6 cellular contexts compared by ENCODE assay signal in genomic region chr2:1679488-1680039, GRCh38.
DNase-seq lines count a peak whose midpoint lies in the region; ATAC-seq, FAIRE-seq and TF ChIP-seq lines count a peak whose summit lies in the region.
"Not testable (repeated sequence)": the region's sequence is repeated elsewhere in the genome, so short reads cannot be mapped to it uniquely, and the experiment has no call there.

No MANE protein-coding gene starts in this region.

- not testable (repeated sequence) for H3K4ac ChIP-seq in mesenchymal stem cell (ENCODE audit: low read depth in 1 of 2, low read length in 2 of 2)

- H2BK120ac ChIP-seq in mesenchymal stem cell (ENCODE audit: low read depth, low read length) = not testable (repeated sequence)

- WGBS in mesenchymal stem cell = 92% methylated on average over 11 of the region's 11 CpGs
- 84 to 85% methylated on average over 11 of the region's 11 CpGs for WGBS in pancreas, 2 donors

- H3K27ac Mint-ChIP-seq in astrocyte (ENCODE audit: unreplicated experiment) = not testable (repeated sequence)

- H3K9me3 Mint-ChIP-seq in astrocyte (ENCODE audit: unreplicated experiment) = not testable (repeated sequence)

- CTCF ChIA-PET in endothelial cell of umbilical vein (lab: Charles Lee) = not testable (repeated sequence)

- peaks cover 55% of the 10 kb centered on the region for H3K36me3 ChIP-seq in astrocyte (ENCODE audit: insufficient read depth, low read length)
- peaks cover 7 to 32% of the 10 kb centered on the region in 2 experiments for H3K36me3 ChIP-seq in endothelial cell of umbilical vein (ENCODE audit: control insufficient read depth in 2 of 2, extremely low read depth in 1 of 2, insufficient read depth in 2 of 2, low read length in 2 of 2)
- peaks cover 65% of the 10 kb centered on the region for H3K36me3 ChIP-seq in right atrium auricular region
- H3K36me3 ChIP-seq in mesenchymal stem cell (ENCODE audit: control insufficient read depth in 1 of 2, insufficient read depth in 2 of 2, low read depth in 1 of 2, low read length in 2 of 2) = peaks cover 70 to 71% of the 10 kb centered on the region in 2 experiments
- H3K36me3 ChIP-seq in pancreas = not testable (repeated sequence)

- not testable (repeated sequence) for DNase-seq in HTR-8/SVneo (ENCODE audit: insufficient read length, low spot score); astrocyte (ENCODE audit: low read depth); endothelial cell of umbilical vein (ENCODE audit: low read depth, low spot score); mesenchymal stem cell; pancreas
- DNase-seq in right atrium auricular region (ENCODE audit: low spot score) = peak; percentile 23

- not testable (repeated sequence) for H3K18ac ChIP-seq in mesenchymal stem cell (ENCODE audit: low read depth in 1 of 2, low read length in 2 of 2)

- not testable (repeated sequence) for H3K27me3 Mint-ChIP-seq in astrocyte (ENCODE audit: low read depth, unreplicated experiment)

- POLR2A ChIA-PET in endothelial cell of umbilical vein (lab: Charles Lee) = not testable (repeated sequence)

- H3K9me1 ChIP-seq in endothelial cell of umbilical vein (replicated peaks; ENCODE audit: control insufficient read depth, extremely low read depth, insufficient read depth, low read length) = not testable (repeated sequence)

- not testable (repeated sequence) for H3K4me2 ChIP-seq in astrocyte (ENCODE audit: low read length); endothelial cell of umbilical vein (ENCODE audit: insufficient read depth, low read length); mesenchymal stem cell (ENCODE audit: low read length, poor library complexity, severe bottlenecking)

- not testable (repeated sequence) for H2BK15ac ChIP-seq in mesenchymal stem cell (ENCODE audit: low read depth, poor library complexity, severe bottlenecking)

- peaks cover 12% of the 10 kb centered on the region for H3K79me2 ChIP-seq in astrocyte (ENCODE audit: insufficient read depth, low read length)
- H3K79me2 ChIP-seq in endothelial cell of umbilical vein (ENCODE audit: control insufficient read depth, insufficient read depth, low read length) = not testable (repeated sequence)

- H2AFZ ChIP-seq in astrocyte (ENCODE audit: low read depth, low read length); endothelial cell of umbilical vein (ENCODE audit: low read depth, low read length); mesenchymal stem cell (ENCODE audit: low read depth, low read length): not testable (repeated sequence)

- H4K8ac ChIP-seq in mesenchymal stem cell (ENCODE audit: low read length) = peak overlapping the region; percentile 74

- intact Hi-C loops in endothelial cell of umbilical vein (cut with micrococcal nuclease); pancreas (cut with DNase I): not testable (repeated sequence)

- not testable (repeated sequence) for H4K20me1 ChIP-seq in astrocyte (ENCODE audit: insufficient read depth, low read length); endothelial cell of umbilical vein (replicated peaks; ENCODE audit: control insufficient read depth, extremely low read depth, insufficient read depth, low read length)

- H3K79me1 ChIP-seq in mesenchymal stem cell (replicated peaks; ENCODE audit: low read length, poor library complexity, severe bottlenecking) = peaks cover 25% of the 10 kb centered on the region

- not testable (repeated sequence) for H3K4me1 Mint-ChIP-seq in astrocyte (ENCODE audit: low read depth, unreplicated experiment)

- peak; percentile 100 for FAIRE-seq in HTR-8/SVneo (lab: Jason Lieb, UNC)
- peak; percentile 89 for FAIRE-seq in astrocyte (lab: Jason Lieb, UNC)
- peak; percentile 80 for FAIRE-seq in endothelial cell of umbilical vein (lab: Jason Lieb, UNC)
- FAIRE-seq in pancreas (lab: Jason Lieb, UNC) = peak; percentile 43

- peak overlapping the region; percentile 78 for H4K91ac ChIP-seq in mesenchymal stem cell (ENCODE audit: low read length)

- not testable (repeated sequence) for H3K27me3 ChIP-seq in astrocyte (ENCODE audit: insufficient read depth, low read length); endothelial cell of umbilical vein (ENCODE audit: control insufficient read depth in 2 of 2, insufficient read depth in 2 of 2, low read length in 2 of 2); right atrium auricular region; mesenchymal stem cell (ENCODE audit: control insufficient read depth in 1 of 2, insufficient read depth in 1 of 2, low read length in 2 of 2); pancreas

- H3K36me3 Mint-ChIP-seq in astrocyte (ENCODE audit: low read depth, unreplicated experiment) = peaks cover 17% of the 10 kb centered on the region

- H3K4me1 ChIP-seq in astrocyte (ENCODE audit: insufficient read depth, low read length) = peaks cover 17% of the 10 kb centered on the region
- not testable (repeated sequence) for H3K4me1 ChIP-seq in endothelial cell of umbilical vein (ENCODE audit: control insufficient read depth, extremely low read depth, insufficient read depth, low read length); right atrium auricular region; pancreas
- peaks cover 20% of the 10 kb centered on the region for H3K4me1 ChIP-seq in mesenchymal stem cell (ENCODE audit: control insufficient read depth, insufficient read depth, low read depth, low read length)

- not testable (repeated sequence) for BruUV-seq in endothelial cell of umbilical vein (replicated peaks; lab: Mats Ljungman, UMichigan)

- H2BK12ac ChIP-seq in mesenchymal stem cell (ENCODE audit: low read length in 2 of 2) = not testable (repeated sequence)

- H3K4me3 ChIP-seq in astrocyte (ENCODE audit: insufficient read depth, low read depth, low read length); endothelial cell of umbilical vein (replicated peaks in 1 of 3; ENCODE audit: insufficient read depth in 1 of 3, low read depth in 1 of 3, low read length in 3 of 3); right atrium auricular region; mesenchymal stem cell (ENCODE audit: insufficient read depth in 1 of 2, low read depth in 1 of 2, low read length in 2 of 2); pancreas: not testable (repeated sequence)

- H3K4me3 Mint-ChIP-seq in astrocyte (ENCODE audit: unreplicated experiment) = not testable (repeated sequence)

- not testable (repeated sequence) for H2AK5ac ChIP-seq in mesenchymal stem cell (ENCODE audit: low read length, severe bottlenecking)

- not testable (repeated sequence) for H3K9ac ChIP-seq in astrocyte (ENCODE audit: low read length); endothelial cell of umbilical vein (replicated peaks; ENCODE audit: extremely low read depth, insufficient read depth, low read length); mesenchymal stem cell (ENCODE audit: low read length)

- dilution Hi-C loops in endothelial cell of umbilical vein (cut with MboI; ENCODE audit: extremely low pct_ligation_motif_present, low sequenced_read_pairs) = not testable (repeated sequence)

- H2BK5ac ChIP-seq in mesenchymal stem cell (ENCODE audit: low read depth, low read length, poor library complexity, severe bottlenecking) = not testable (repeated sequence)

- not testable (repeated sequence) for TF ChIP-seq CTCF in astrocyte (IDR thresholded peaks at IDR 0.05; ENCODE audit: insufficient read depth, low read depth, low read length); endothelial cell of umbilical vein (IDR thresholded peaks at IDR 0.05; ENCODE audit: extremely low read depth in 1 of 2, insufficient read depth in 1 of 2, low read depth in 1 of 2, low read length in 2 of 2); right atrium auricular region (IDR thresholded peaks at IDR 0.05); pancreas (IDR thresholded peaks at IDR 0.05)

- not testable (repeated sequence) for H3K14ac ChIP-seq in mesenchymal stem cell (ENCODE audit: low read length in 2 of 2)

- ATAC-seq in pancreas = not testable (repeated sequence)

- TF ChIP-seq POLR2A in endothelial cell of umbilical vein (IDR thresholded peaks at IDR 0.05; ENCODE audit: low read depth, low read length) = not testable (repeated sequence)

- H3K23ac ChIP-seq in mesenchymal stem cell (ENCODE audit: low read length in 2 of 2) = not testable (repeated sequence)

- not testable (repeated sequence) for H3K9me3 ChIP-seq in astrocyte (ENCODE audit: insufficient read depth, low read depth, low read length); endothelial cell of umbilical vein (replicated peaks; ENCODE audit: control insufficient read depth, insufficient read depth, low read length); right atrium auricular region; mesenchymal stem cell (ENCODE audit: control insufficient read depth, low read length); pancreas

- H3K27ac ChIP-seq in astrocyte (ENCODE audit: low read depth, low read length); endothelial cell of umbilical vein (ENCODE audit: insufficient read depth, low read depth, low read length); right atrium auricular region; mesenchymal stem cell (ENCODE audit: low read length, poor library complexity, severe bottlenecking); pancreas: not testable (repeated sequence)
